Comparison of ENCODE assay signal across 1 cellular context in genomic region chr14:68823434-68824206, GRCh38.
TF ChIP-seq lines count a peak whose summit lies in the region.

No MANE protein-coding gene starts in this region.

TF ChIP-seq in HepG2, 621 proteins besides CTCF, POLR2A, EP300 and RAD21 (continued from another document and continues in another):
- no peak for TF ChIP-seq KLF13 (CRISPR knock-in tag; IDR thresholded peaks at IDR 0.05)
- no peak for TF ChIP-seq HINFP (CRISPR knock-in tag; IDR thresholded peaks at IDR 0.05; ENCODE audit: low read depth)
- peak; percentile 89 for TF ChIP-seq SKI (IDR thresholded peaks at IDR 0.05; ENCODE audit: partially characterized antibody)
- no peak for TF ChIP-seq ZNF207 (IDR thresholded peaks at IDR 0.05; ENCODE audit: borderline replicate concordance)
- no peak for TF ChIP-seq CC2D1A (CRISPR knock-in tag; IDR thresholded peaks at IDR 0.05)
- peak; percentile 59; the same call in 1 of the 2 replicates for TF ChIP-seq MYC (CRISPR knock-in tag; IDR thresholded peaks at IDR 0.05; ENCODE audit: borderline replicate concordance)
- TF ChIP-seq MAFF (IDR thresholded peaks at IDR 0.05; ENCODE audit: low read depth, low read length), result no peak
- no peak for TF ChIP-seq TFDP2 (CRISPR knock-in tag; IDR thresholded peaks at IDR 0.05)
- TF ChIP-seq HNF1A (IDR thresholded peaks at IDR 0.05; ENCODE audit: low read depth), result peak; percentile 85
- 0 out of 2 replicates have a peak, but pooled peaks have one; percentile 5 for TF ChIP-seq HNF1A (CRISPR knock-in tag; IDR thresholded peaks at IDR 0.05; ENCODE audit: borderline replicate concordance)
- no peak for TF ChIP-seq NCOA1 (CRISPR knock-in tag; IDR thresholded peaks at IDR 0.05)
- TF ChIP-seq YY1 (IDR thresholded peaks at IDR 0.05; ENCODE audit: insufficient read depth, insufficient replicate concordance, low read depth, low read length), result peak; percentile 35
- no peak for TF ChIP-seq ARNT2 (CRISPR knock-in tag; IDR thresholded peaks at IDR 0.05; ENCODE audit: low read depth)
- no peak for TF ChIP-seq ZNF878 (CRISPR knock-in tag; IDR thresholded peaks at IDR 0.05)
- peak; percentile 66 for TF ChIP-seq ZFX (CRISPR knock-in tag; IDR thresholded peaks at IDR 0.05; ENCODE audit: low read depth)
- TF ChIP-seq, protein P1, sequence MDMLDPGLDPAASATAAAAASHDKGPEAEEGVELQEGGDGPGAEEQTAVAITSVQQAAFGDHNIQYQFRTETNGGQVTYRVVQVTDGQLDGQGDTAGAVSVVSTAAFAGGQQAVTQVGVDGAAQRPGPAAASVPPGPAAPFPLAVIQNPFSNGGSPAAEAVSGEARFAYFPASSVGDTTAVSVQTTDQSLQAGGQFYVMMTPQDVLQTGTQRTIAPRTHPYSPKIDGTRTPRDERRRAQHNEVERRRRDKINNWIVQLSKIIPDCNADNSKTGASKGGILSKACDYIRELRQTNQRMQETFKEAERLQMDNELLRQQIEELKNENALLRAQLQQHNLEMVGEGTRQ (IDR thresholded peaks at IDR 0.05; ENCODE audit: low read depth, low read length), result no peak
- TF ChIP-seq, protein P1 (CRISPR knock-in tag; IDR thresholded peaks at IDR 0.05; ENCODE audit: borderline replicate concordance), result no peak
- no peak for TF ChIP-seq HNRNPK (IDR thresholded peaks at IDR 0.05; ENCODE audit: low read depth, low read length, poor library complexity, severe bottlenecking)
- no peak for TF ChIP-seq SUZ12 (IDR thresholded peaks at IDR 0.05; ENCODE audit: low read depth, low read length)
- TF ChIP-seq DMAP1 (CRISPR knock-in tag; IDR thresholded peaks at IDR 0.05), result peak; percentile 41; the same call in 1 of the 2 replicates
- no peak for TF ChIP-seq ZNF24 (IDR thresholded peaks at IDR 0.05)
- TF ChIP-seq HES4 (CRISPR knock-in tag; IDR thresholded peaks at IDR 0.05; ENCODE audit: borderline replicate concordance), result no peak
- no peak; the same call in 2 of the 3 replicates for TF ChIP-seq MXI1 (IDR thresholded peaks at IDR 0.05; ENCODE audit: borderline replicate concordance, low read depth, low read length)
- TF ChIP-seq ZNF343 (CRISPR knock-in tag; IDR thresholded peaks at IDR 0.05), result 0 out of 2 replicates have a peak, but pooled peaks have one; percentile 14
- no peak for TF ChIP-seq ZNF432 (CRISPR knock-in tag; IDR thresholded peaks at IDR 0.05; ENCODE audit: borderline replicate concordance)
- no peak for TF ChIP-seq TBX3 (IDR thresholded peaks at IDR 0.05; ENCODE audit: borderline replicate concordance)
- TF ChIP-seq, protein P2, sequence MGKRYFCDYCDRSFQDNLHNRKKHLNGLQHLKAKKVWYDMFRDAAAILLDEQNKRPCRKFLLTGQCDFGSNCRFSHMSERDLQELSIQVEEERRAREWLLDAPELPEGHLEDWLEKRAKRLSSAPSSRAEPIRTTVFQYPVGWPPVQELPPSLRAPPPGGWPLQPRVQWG (CRISPR knock-in tag; IDR thresholded peaks at IDR 0.05; ENCODE audit: borderline replicate concordance, low read depth), result no peak
- TF ChIP-seq ZSCAN29 (CRISPR knock-in tag; conservative IDR thresholded peaks at IDR 0.05), result no peak
- TF ChIP-seq ZFP90 (CRISPR knock-in tag; IDR thresholded peaks at IDR 0.05; ENCODE audit: borderline replicate concordance), result no peak
- TF ChIP-seq CBX1 (IDR thresholded peaks at IDR 0.05; ENCODE audit: low read depth), result no peak
- TF ChIP-seq CHD4 (IDR thresholded peaks at IDR 0.05; ENCODE audit: borderline replicate concordance, low read length), result no peak; the same call in 1 of the 2 replicates
- no peak for TF ChIP-seq ZNF10 (CRISPR knock-in tag; IDR thresholded peaks at IDR 0.05; ENCODE audit: borderline replicate concordance, low read depth)
- TF ChIP-seq MED13 (CRISPR knock-in tag; IDR thresholded peaks at IDR 0.05), result no peak
- no peak for TF ChIP-seq KDM4B (CRISPR knock-in tag; IDR thresholded peaks at IDR 0.05)
- TF ChIP-seq TP53 (CRISPR knock-in tag; conservative IDR thresholded peaks at IDR 0.05), result no peak
- no peak for TF ChIP-seq IKZF1 (IDR thresholded peaks at IDR 0.05)
- TF ChIP-seq, protein P3, sequence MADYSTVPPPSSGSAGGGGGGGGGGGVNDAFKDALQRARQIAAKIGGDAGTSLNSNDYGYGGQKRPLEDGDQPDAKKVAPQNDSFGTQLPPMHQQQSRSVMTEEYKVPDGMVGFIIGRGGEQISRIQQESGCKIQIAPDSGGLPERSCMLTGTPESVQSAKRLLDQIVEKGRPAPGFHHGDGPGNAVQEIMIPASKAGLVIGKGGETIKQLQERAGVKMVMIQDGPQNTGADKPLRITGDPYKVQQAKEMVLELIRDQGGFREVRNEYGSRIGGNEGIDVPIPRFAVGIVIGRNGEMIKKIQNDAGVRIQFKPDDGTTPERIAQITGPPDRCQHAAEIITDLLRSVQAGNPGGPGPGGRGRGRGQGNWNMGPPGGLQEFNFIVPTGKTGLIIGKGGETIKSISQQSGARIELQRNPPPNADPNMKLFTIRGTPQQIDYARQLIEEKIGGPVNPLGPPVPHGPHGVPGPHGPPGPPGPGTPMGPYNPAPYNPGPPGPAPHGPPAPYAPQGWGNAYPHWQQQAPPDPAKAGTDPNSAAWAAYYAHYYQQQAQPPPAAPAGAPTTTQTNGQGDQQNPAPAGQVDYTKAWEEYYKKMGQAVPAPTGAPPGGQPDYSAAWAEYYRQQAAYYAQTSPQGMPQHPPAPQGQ (CRISPR knock-in tag; IDR thresholded peaks at IDR 0.05; ENCODE audit: borderline replicate concordance), result no peak
- no peak; the same call in 1 of the 2 replicates for TF ChIP-seq GABPB1 (CRISPR knock-in tag; IDR thresholded peaks at IDR 0.05)
- TF ChIP-seq REPIN1 (CRISPR knock-in tag; IDR thresholded peaks at IDR 0.05; ENCODE audit: borderline replicate concordance, low read depth), result no peak
- TF ChIP-seq, protein P4, sequence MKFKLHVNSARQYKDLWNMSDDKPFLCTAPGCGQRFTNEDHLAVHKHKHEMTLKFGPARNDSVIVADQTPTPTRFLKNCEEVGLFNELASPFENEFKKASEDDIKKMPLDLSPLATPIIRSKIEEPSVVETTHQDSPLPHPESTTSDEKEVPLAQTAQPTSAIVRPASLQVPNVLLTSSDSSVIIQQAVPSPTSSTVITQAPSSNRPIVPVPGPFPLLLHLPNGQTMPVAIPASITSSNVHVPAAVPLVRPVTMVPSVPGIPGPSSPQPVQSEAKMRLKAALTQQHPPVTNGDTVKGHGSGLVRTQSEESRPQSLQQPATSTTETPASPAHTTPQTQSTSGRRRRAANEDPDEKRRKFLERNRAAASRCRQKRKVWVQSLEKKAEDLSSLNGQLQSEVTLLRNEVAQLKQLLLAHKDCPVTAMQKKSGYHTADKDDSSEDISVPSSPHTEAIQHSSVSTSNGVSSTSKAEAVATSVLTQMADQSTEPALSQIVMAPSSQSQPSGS (CRISPR knock-in tag; IDR thresholded peaks at IDR 0.05), result no peak
- TF ChIP-seq RBAK (CRISPR knock-in tag; IDR thresholded peaks at IDR 0.05), result no peak
- no peak; the same call in 1 of the 2 replicates for TF ChIP-seq JUN (CRISPR knock-in tag; IDR thresholded peaks at IDR 0.05)
- peak; percentile 88 for TF ChIP-seq HNRNPL (IDR thresholded peaks at IDR 0.05; ENCODE audit: low read depth, low read length)
- no peak for TF ChIP-seq TFDP1 (CRISPR knock-in tag; IDR thresholded peaks at IDR 0.05; ENCODE audit: borderline replicate concordance)
- TF ChIP-seq ZNF20 (CRISPR knock-in tag; IDR thresholded peaks at IDR 0.05), result no peak
- TF ChIP-seq MLX (CRISPR knock-in tag; IDR thresholded peaks at IDR 0.05), result peak; percentile 49; the same call in 1 of the 2 replicates
- TF ChIP-seq MLLT10 (CRISPR knock-in tag; IDR thresholded peaks at IDR 0.05), result no peak
- TF ChIP-seq ETV5 (CRISPR knock-in tag; IDR thresholded peaks at IDR 0.05; ENCODE audit: borderline replicate concordance), result peak; percentile 99
- TF ChIP-seq ZNF234 (CRISPR knock-in tag; conservative IDR thresholded peaks at IDR 0.05), result no peak
- TF ChIP-seq SYNCRIP (IDR thresholded peaks at IDR 0.05; ENCODE audit: insufficient read depth, low read depth, low read length), result no peak
- no peak for TF ChIP-seq MTA3 (CRISPR knock-in tag; IDR thresholded peaks at IDR 0.05)
- TF ChIP-seq, protein P5, sequence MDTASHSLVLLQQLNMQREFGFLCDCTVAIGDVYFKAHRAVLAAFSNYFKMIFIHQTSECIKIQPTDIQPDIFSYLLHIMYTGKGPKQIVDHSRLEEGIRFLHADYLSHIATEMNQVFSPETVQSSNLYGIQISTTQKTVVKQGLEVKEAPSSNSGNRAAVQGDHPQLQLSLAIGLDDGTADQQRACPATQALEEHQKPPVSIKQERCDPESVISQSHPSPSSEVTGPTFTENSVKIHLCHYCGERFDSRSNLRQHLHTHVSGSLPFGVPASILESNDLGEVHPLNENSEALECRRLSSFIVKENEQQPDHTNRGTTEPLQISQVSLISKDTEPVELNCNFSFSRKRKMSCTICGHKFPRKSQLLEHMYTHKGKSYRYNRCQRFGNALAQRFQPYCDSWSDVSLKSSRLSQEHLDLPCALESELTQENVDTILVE (CRISPR knock-in tag; IDR thresholded peaks at IDR 0.05), result 0 out of 2 replicates have a peak, but pooled peaks have one; percentile 43
